Comparison of ENCODE assay signal across 26 cellular contexts in genomic region chr17:12979255-12979654, GRCh38.
"Had no signal": no experiment of that assay in that cellular context is flagged by ENCODE, and none has a peak within 500 bp of the region (broad histone marks: within the 10 kb centered on the region; RNA-seq: fewer than 3 reads in every experiment).

No MANE protein-coding gene starts in this region.

- H3K36me3 Mint-ChIP-seq: activated naive CD8-positive, alpha-beta T cell had no signal

- H3K9me3 Mint-ChIP-seq: activated CD4-positive, alpha-beta memory T cell treated with anti-CD3 and anti-CD28 coated beads, Interleukin-2, amount 10 ng/mL, durations not matched to agents 7 days and 5 days; activated CD4-positive, alpha-beta T cell treated with anti-CD3 and anti-CD28 coated beads, Interleukin-2, amount 10 ng/mL, durations not matched to agents 7 days and 5 days; activated T-cell treated with anti-CD3 and anti-CD28 coated beads, Interleukin-2, amount 50 U/mL, for 24 hours; activated T-cell treated with anti-CD3 and anti-CD28 coated beads, Interleukin-2, amount 50 U/mL, for 72 hours had no signal

- ATAC-seq: activated T-cell treated with anti-CD3 and anti-CD28 coated beads, Interleukin-2, amount 50 U/mL, for 72 hours; gastroesophageal sphincter; heart right ventricle had no signal

- H3K9me3 ChIP-seq: esophagus squamous epithelium, gastroesophageal sphincter, heart right ventricle had no signal

- H3K27me3 ChIP-seq: brain microvascular endothelial cell, gastroesophageal sphincter had no signal

- H3K27ac Mint-ChIP-seq: activated CD4-positive, alpha-beta memory T cell treated with anti-CD3 and anti-CD28 coated beads, Interleukin-2, amount 10 ng/mL, durations not matched to agents 7 days and 5 days; activated CD4-positive, alpha-beta T cell treated with anti-CD3 and anti-CD28 coated beads, Interleukin-2, amount 10 ng/mL, durations not matched to agents 7 days and 5 days; activated naive CD8-positive, alpha-beta T cell; activated T-cell treated with anti-CD3 and anti-CD28 coated beads, Interleukin-2, amount 50 U/mL, for 24 hours; activated T-cell treated with anti-CD3 and anti-CD28 coated beads, Interleukin-2, amount 50 U/mL, for 72 hours had no signal

- DNase-seq: activated CD4-positive, alpha-beta memory T cell treated with anti-CD3 and anti-CD28 coated beads, Interleukin-2, amount 10 ng/mL, durations not matched to agents 7 days and 5 days; activated CD4-positive, alpha-beta T cell treated with anti-CD3 and anti-CD28 coated beads for 1 hour; activated CD4-positive, alpha-beta T cell treated with anti-CD3 and anti-CD28 coated beads for 4 hours; activated CD4-positive, alpha-beta T cell treated with anti-CD3 and anti-CD28 coated beads, Interleukin-2, amount 10 ng/mL, durations not matched to agents 7 days and 5 days; activated CD4-positive, alpha-beta T cell treated with anti-CD3 and anti-CD28 coated beads, Interleukin-2, amount 50 U/mL, for 4 hours; activated CD8-positive, alpha-beta memory T cell treated with anti-CD3 and anti-CD28 coated beads, Interleukin-2, amount 50 U/mL, for 48 hours; activated gamma-delta T cell; activated naive CD4-positive, alpha-beta T cell; activated naive CD4-positive, alpha-beta T cell treated with anti-CD3 and anti-CD28 coated beads, Interleukin-2, amount 50 U/mL, for 16 hours; activated T-cell treated with anti-CD3 and anti-CD28 coated beads for 4 hours; activated T-cell treated with anti-CD3 and anti-CD28 coated beads, Interleukin-2, amount 50 U/mL, for 24 hours; activated T-cell treated with anti-CD3 and anti-CD28 coated beads, Interleukin-2, amount 50 U/mL, for 72 hours; amniotic stem cell; anterior cingulate cortex; brain microvascular endothelial cell; caudate nucleus; cortex of kidney; dermis blood vessel endothelial cell; effector CD4-positive, alpha-beta T cell; esophagus squamous epithelium; foreskin melanocyte; heart right ventricle; T-helper 2 cell had no signal

- H3K36me3 ChIP-seq: brain microvascular endothelial cell, esophagus squamous epithelium, gastroesophageal sphincter had no signal

- H3K4me3 ChIP-seq: esophagus squamous epithelium, gastroesophageal sphincter, heart right ventricle had no signal

- H3K27ac ChIP-seq: brain microvascular endothelial cell, epithelial cell of prostate, esophagus squamous epithelium, gastroesophageal sphincter, heart right ventricle had no signal

- H3K4me3 Mint-ChIP-seq: activated CD4-positive, alpha-beta memory T cell treated with anti-CD3 and anti-CD28 coated beads, Interleukin-2, amount 10 ng/mL, durations not matched to agents 7 days and 5 days; activated CD4-positive, alpha-beta T cell treated with anti-CD3 and anti-CD28 coated beads, Interleukin-2, amount 10 ng/mL, durations not matched to agents 7 days and 5 days; activated naive CD8-positive, alpha-beta T cell; activated T-cell treated with anti-CD3 and anti-CD28 coated beads, Interleukin-2, amount 50 U/mL, for 24 hours; activated T-cell treated with anti-CD3 and anti-CD28 coated beads, Interleukin-2, amount 50 U/mL, for 72 hours had no signal
